Comparison of ENCODE assay signal across 21 cellular contexts in the genomic region with DNA sequence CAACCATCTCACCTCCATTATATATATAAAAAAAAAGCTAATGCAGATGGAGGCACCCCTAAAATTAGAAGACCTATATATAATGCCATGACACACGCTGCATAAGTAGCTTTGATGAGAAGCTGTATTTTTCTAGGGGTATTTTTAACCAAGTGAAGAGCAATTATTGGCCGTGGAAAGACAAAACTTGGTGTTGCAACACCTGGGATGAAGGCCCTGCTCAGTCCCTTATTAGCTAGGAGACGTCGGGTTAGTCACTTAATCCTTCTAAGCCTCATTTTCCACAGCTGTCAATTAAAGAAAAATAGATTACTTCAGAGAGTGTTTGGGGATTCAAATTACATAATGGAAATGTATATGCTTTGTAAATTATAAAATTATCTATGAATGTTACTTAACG.
DNase-seq lines count a peak whose midpoint lies in the region; ATAC-seq, FAIRE-seq and TF ChIP-seq lines count a peak whose summit lies in the region.
"Had no signal": no experiment of that assay in that cellular context is flagged by ENCODE, and none has a peak within 500 bp of the region (broad histone marks: within the 10 kb centered on the region; RNA-seq: fewer than 3 reads in every experiment).

No MANE protein-coding gene starts in this region.

- H4K20me1 ChIP-seq in HepG2 (ENCODE audit: insufficient read depth, low read length), result no peaks in the 10 kb centered on the region
- H4K20me1 ChIP-seq: BLaER1 had no signal

- no peaks in the 10 kb centered on the region for H3K79me1 ChIP-seq in mesendoderm (ENCODE audit: low read length)

- H3K9ac ChIP-seq in HepG2 (ENCODE audit: insufficient read depth, low read depth, low read length) (no peak overlapping the region), mesendoderm (ENCODE audit: low read length) (no peak overlapping the region), skeletal muscle tissue (ENCODE audit: low read depth in 1 of 3, low read length in 3 of 3) (no peak overlapping the region)
- H3K9ac ChIP-seq: BLaER1, GM23248 had no signal

- 78% methylated on average over 5 of the region's 5 CpGs for WGBS in HepG2 (ENCODE audit: low lambda C conversion rate)
- 88% methylated on average over 5 of the region's 5 CpGs for WGBS in right lobe of liver (ENCODE audit: insufficient coverage, low coverage, low lambda C conversion rate, missing lambda C conversion rate)
- WGBS in mesendoderm (ENCODE audit: extremely low coverage, insufficient coverage, low lambda C conversion rate), result no CpG with 5 or more reads among the region's 5 CpGs

- TF ChIP-seq POLR2A in HepG2 (IDR thresholded peaks at IDR 0.05; ENCODE audit: insufficient read depth in 1 of 2, low read depth in 2 of 2, low read length in 2 of 2) (no peak), right lobe of liver (IDR thresholded peaks at IDR 0.05) (no peak)

- DNase-seq in HepG2 (ENCODE audit: low spot score) (no peak), right lobe of liver (no peak), NCI-H82 treated with DMSO at 0.1 percent for 48 hours (lab: John Stamatoyannopoulos, UW; ENCODE audit: unreplicated experiment) (peak; percentile 94), mesendoderm (no peak), omental fat pad (ENCODE audit: low spot score) (no peak), endothelial cell (ENCODE audit: low spot score) (no peak)
- DNase-seq: CD4-positive, alpha-beta memory T cell; DMS 273 treated with DMSO at 0.1 percent for 48 hours; DMS53; DND-41; EL; GM23248 had no signal

- peak overlapping the region; percentile 60 for H3K18ac ChIP-seq in mesendoderm (ENCODE audit: low read length)

- H2BK120ac ChIP-seq in mesendoderm (ENCODE audit: low read depth, low read length), result no peak overlapping the region

- TF ChIP-seq RAD21 in HepG2 (CRISPR knock-in tag; IDR thresholded peaks at IDR 0.05), result no peak

- H2BK5ac ChIP-seq in mesendoderm (ENCODE audit: low read length), result no peak overlapping the region

- CTCF ChIA-PET in HepG2 (lab: Yijun Ruan, JAX; ENCODE audit: low intra/inter-chr PET ratio, low total read pairs), result no interaction called here

- no peak overlapping the region for H2AK5ac ChIP-seq in mesendoderm (ENCODE audit: low read length)

- peaks cover 4% of the 10 kb centered on the region for H3K36me3 Mint-ChIP-seq in endothelial cell (ENCODE audit: low read depth, unreplicated experiment)
- H3K36me3 Mint-ChIP-seq: CD14-positive monocyte; CD4-positive, alpha-beta memory T cell had no signal

- H2BK15ac ChIP-seq in mesendoderm (replicated peaks; ENCODE audit: low read depth), result no peak overlapping the region

- no peak for TF ChIP-seq CTCF in HepG2 (CRISPR knock-in tag; IDR thresholded peaks at IDR 0.05)
- no peak for TF ChIP-seq CTCF in right lobe of liver (IDR thresholded peaks at IDR 0.05)
- TF ChIP-seq CTCF in omental fat pad (IDR thresholded peaks at IDR 0.05), result no peak
- TF ChIP-seq CTCF in endothelial cell (IDR thresholded peaks at IDR 0.05; ENCODE audit: unreplicated experiment), result no peak

- H3K27ac Mint-ChIP-seq in endothelial cell (ENCODE audit: unreplicated experiment), result no peak overlapping the region

- no peaks in the 10 kb centered on the region for H3K9me3 Mint-ChIP-seq in endothelial cell (ENCODE audit: unreplicated experiment)

- FAIRE-seq in HepG2 (lab: Jason Lieb, UNC), result no peak
- FAIRE-seq: A549, GM12892, GM18507 had no signal

- peaks cover 23% of the 10 kb centered on the region for H3K4me1 ChIP-seq in HepG2 (ENCODE audit: insufficient read depth, low read length)
- no peaks in the 10 kb centered on the region for H3K4me1 ChIP-seq in right lobe of liver
- peaks cover 6% of the 10 kb centered on the region for H3K4me1 ChIP-seq in mesendoderm (ENCODE audit: control insufficient read depth, low read depth, low read length)
- no peaks in the 10 kb centered on the region for H3K4me1 ChIP-seq in skeletal muscle tissue (ENCODE audit: control insufficient read depth in 3 of 3, insufficient read depth in 3 of 3, low read length in 3 of 3)
- H3K4me1 ChIP-seq: HAP-1 had no signal

- H3K4me3 ChIP-seq in HepG2 (replicated peaks in 1 of 3; ENCODE audit: insufficient read depth in 1 of 3, low read depth in 2 of 3, low read length in 3 of 3) (no peak overlapping the region), right lobe of liver (no peak overlapping the region), mesendoderm (ENCODE audit: low read length) (no peak overlapping the region), skeletal muscle tissue (ENCODE audit: low read length in 3 of 3) (no peak overlapping the region)
- H3K4me3 ChIP-seq: A549, BLaER1, GM23248, HAP-1 had no signal

- H3K27ac ChIP-seq in HepG2 (ENCODE audit: extremely low read length, insufficient read depth, low read length) (no peak overlapping the region), right lobe of liver (no peak overlapping the region), mesendoderm (ENCODE audit: low read depth, low read length) (no peak overlapping the region), skeletal muscle tissue (ENCODE audit: low read depth, low read length) (peak overlapping the region; percentile 3)
- H3K27ac ChIP-seq: 22Rv1, A549, BLaER1, GM23248 had no signal

- 0 out of 2 replicates have a peak, but pooled peaks cover under 1% of the 10 kb centered on the region for H3K9me3 ChIP-seq in HepG2 (ENCODE audit: low read length)
- no peaks in the 10 kb centered on the region for H3K9me3 ChIP-seq in right lobe of liver
- H3K9me3 ChIP-seq in skeletal muscle tissue (ENCODE audit: control insufficient read depth in 3 of 3, low read length in 3 of 3), result no peaks in the 10 kb centered on the region
- H3K9me3 ChIP-seq: A549, BLaER1, HAP-1 had no signal

- peaks cover 2% of the 10 kb centered on the region for H3K27me3 Mint-ChIP-seq in endothelial cell (ENCODE audit: unreplicated experiment)

- H3K56ac ChIP-seq in mesendoderm (ENCODE audit: low read length), result no peak overlapping the region

- TF ChIP-seq EP300 in HepG2 (IDR thresholded peaks at IDR 0.05; ENCODE audit: low read depth in 2 of 2, low read length in 2 of 2), result no peak
- no peak for TF ChIP-seq EP300 in HepG2 (CRISPR knock-in tag; IDR thresholded peaks at IDR 0.05; ENCODE audit: borderline replicate concordance)

- no peak overlapping the region for H4K8ac ChIP-seq in mesendoderm (ENCODE audit: low read depth, low read length)

- H2AFZ ChIP-seq in HepG2 (ENCODE audit: low read length), result no peak overlapping the region
- H2AFZ ChIP-seq: GM23248 had no signal

- H3K79me2 ChIP-seq in HepG2 (ENCODE audit: insufficient read depth, low read length), result no peaks in the 10 kb centered on the region
- H3K79me2 ChIP-seq in mesendoderm (ENCODE audit: control insufficient read depth, insufficient read depth, low read length), result no peaks in the 10 kb centered on the region

- no peak overlapping the region for H3K4ac ChIP-seq in mesendoderm (ENCODE audit: low read depth, low read length)

- intact Hi-C loops in HepG2 (cut with micrococcal nuclease; ENCODE audit: unreplicated experiment), result no loop called here
- intact Hi-C loops in right lobe of liver (cut with DNase I), result no loop called here

- in situ Hi-C loops in HepG2 (cut with HindIII; ENCODE audit: extremely low pct_ligation_motif_present, low pct_unique_long_range_greater_than_20kb), result no loop called here

- peaks cover 22% of the 10 kb centered on the region for H3K4me1 Mint-ChIP-seq in endothelial cell (ENCODE audit: unreplicated experiment)

- no peak overlapping the region for H3K4me3 Mint-ChIP-seq in endothelial cell (ENCODE audit: unreplicated experiment)
- H3K4me3 Mint-ChIP-seq: CD14-positive monocyte; CD4-positive, alpha-beta memory T cell had no signal

- no peak overlapping the region for H4K5ac ChIP-seq in mesendoderm (ENCODE audit: low read length)

- BruUV-seq in HepG2 (replicated peaks; lab: Mats Ljungman, UMichigan), result no TSS peak

- no peaks in the 10 kb centered on the region for H3K27me3 ChIP-seq in HepG2 (ENCODE audit: control insufficient read depth in 1 of 2, insufficient read depth in 2 of 2, low read length in 2 of 2)
- H3K27me3 ChIP-seq in right lobe of liver, result no peaks in the 10 kb centered on the region
- H3K27me3 ChIP-seq in mesendoderm (ENCODE audit: insufficient read depth, low read length, poor library complexity), result no peaks in the 10 kb centered on the region
- H3K27me3 ChIP-seq in skeletal muscle tissue (ENCODE audit: control insufficient read depth in 3 of 3, insufficient read depth in 3 of 3, low read length in 3 of 3), result no peaks in the 10 kb centered on the region
- H3K27me3 ChIP-seq: BLaER1 had no signal

- no peak for ATAC-seq in HepG2
- no peak for ATAC-seq in right lobe of liver
- ATAC-seq in HG03280 (IDR thresholded peaks at IDR 0.05; ENCODE audit: unreplicated experiment), result no peak
- no peak for ATAC-seq in omental fat pad (ENCODE audit: low FRiP score)
- ATAC-seq: A549 had no signal

- POLR2A ChIA-PET in HepG2 (lab: Yijun Ruan, JAX), result no interaction called here

- H3K36me3 ChIP-seq in HepG2 (replicated peaks in 1 of 2; ENCODE audit: control insufficient read depth in 1 of 2, insufficient read depth in 2 of 2, low read length in 2 of 2) (no peaks in the 10 kb centered on the region), right lobe of liver (no peaks in the 10 kb centered on the region), mesendoderm (ENCODE audit: control insufficient read depth, insufficient read depth, low read length) (no peaks in the 10 kb centered on the region), skeletal muscle tissue (ENCODE audit: control insufficient read depth in 3 of 3, insufficient read depth in 3 of 3, low read length in 3 of 3) (no peaks in the 10 kb centered on the region)
- H3K36me3 ChIP-seq: BLaER1, HAP-1 had no signal

- no peak overlapping the region for H3K4me2 ChIP-seq in HepG2 (ENCODE audit: low read depth, low read length)
- no peak overlapping the region for H3K4me2 ChIP-seq in mesendoderm (ENCODE audit: low read length)
- H3K4me2 ChIP-seq: A549, BLaER1 had no signal

- no peak overlapping the region for H3K23ac ChIP-seq in mesendoderm (ENCODE audit: low read length)

TF ChIP-seq in HepG2, 621 proteins besides CTCF, POLR2A, EP300 and RAD21 (continues in another document):
- TF ChIP-seq ZNF614 (CRISPR knock-in tag; IDR thresholded peaks at IDR 0.05; ENCODE audit: borderline replicate concordance) (no peak), ISX (CRISPR knock-in tag; conservative IDR thresholded peaks at IDR 0.05) (no peak), ZNF891 (CRISPR knock-in tag; IDR thresholded peaks at IDR 0.05) (no peak)
- TF ChIP-seq, protein P1, sequence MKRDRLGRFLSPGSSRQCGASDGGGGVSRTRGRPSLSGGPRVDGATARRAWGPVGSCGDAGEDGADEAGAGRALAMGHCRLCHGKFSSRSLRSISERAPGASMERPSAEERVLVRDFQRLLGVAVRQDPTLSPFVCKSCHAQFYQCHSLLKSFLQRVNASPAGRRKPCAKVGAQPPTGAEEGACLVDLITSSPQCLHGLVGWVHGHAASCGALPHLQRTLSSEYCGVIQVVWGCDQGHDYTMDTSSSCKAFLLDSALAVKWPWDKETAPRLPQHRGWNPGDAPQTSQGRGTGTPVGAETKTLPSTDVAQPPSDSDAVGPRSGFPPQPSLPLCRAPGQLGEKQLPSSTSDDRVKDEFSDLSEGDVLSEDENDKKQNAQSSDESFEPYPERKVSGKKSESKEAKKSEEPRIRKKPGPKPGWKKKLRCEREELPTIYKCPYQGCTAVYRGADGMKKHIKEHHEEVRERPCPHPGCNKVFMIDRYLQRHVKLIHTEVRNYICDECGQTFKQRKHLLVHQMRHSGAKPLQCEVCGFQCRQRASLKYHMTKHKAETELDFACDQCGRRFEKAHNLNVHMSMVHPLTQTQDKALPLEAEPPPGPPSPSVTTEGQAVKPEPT (CRISPR knock-in tag; IDR thresholded peaks at IDR 0.05; ENCODE audit: low read depth), result no peak
